Comparison of ENCODE assay signal across 1 cellular context in genomic region chr3:39418556-39419225, GRCh38.
A peak's percentile ranks its signal among the peaks of the same experiment; 100 is the strongest.
TF ChIP-seq lines count a peak whose summit lies in the region.

No MANE protein-coding gene starts in this region.

TF ChIP-seq in HepG2, 621 proteins besides CTCF, POLR2A, EP300 and RAD21:
- 0 out of 2 replicates have a peak, but pooled peaks have one; percentile 23 for TF ChIP-seq ZNF652 (CRISPR knock-in tag; IDR thresholded peaks at IDR 0.05; ENCODE audit: borderline replicate concordance, low read depth)
TF ChIP-seq in HepG2: peak in this region for 1; not testable (repeated sequence) for 620.
